In genomic region chr14:61756135-61756534, GRCh38 we compare ENCODE assay signal across 2 cellular contexts.
TF ChIP-seq lines count a peak whose summit lies in the region.

No MANE protein-coding gene starts in this region.

TF ChIP-seq in HEK293, 187 proteins besides CTCF, POLR2A, EP300 and RAD21:
- TF ChIP-seq ZNF280D (tag by site-specific recombination; IDR thresholded peaks at IDR 0.05) (no peak), ZNF433 (tag by site-specific recombination; IDR thresholded peaks at IDR 0.05; ENCODE audit: low read depth) (no peak), ZNF514 (tag by site-specific recombination; IDR thresholded peaks at IDR 0.05) (no peak), PRDM10 (tag by site-specific recombination; IDR thresholded peaks at IDR 0.05) (peak; percentile 62), ZNF37A (tag by site-specific recombination; IDR thresholded peaks at IDR 0.05) (no peak)

TF ChIP-seq in K562, 482 proteins besides CTCF, POLR2A, EP300 and RAD21:
- TF ChIP-seq PRDM10 (IDR thresholded peaks at IDR 0.05; ENCODE audit: partially characterized antibody), result peak; percentile 48
- no peak for TF ChIP-seq ZFP91 (CRISPR knock-in tag; IDR thresholded peaks at IDR 0.05)
